31 cellular contexts compared by ENCODE assay signal in genomic region chr20:54088430-54088829, GRCh38. TPM values are rescaled to one million over a fixed set of nuclear protein-coding genes. Genes with fewer than 3 reads are reported as not detected.
"Had no signal": no experiment of that assay in that cellular context is flagged by ENCODE, and none has a peak within 500 bp of the region (broad histone marks: within the 10 kb centered on the region; RNA-seq: fewer than 3 reads in every experiment).

No MANE protein-coding gene starts in this region.

- H3K9me3 ChIP-seq: adrenal gland, colonic mucosa, gastrocnemius medialis, right atrium auricular region, testis, transverse colon had no signal

- H3K36me3 Mint-ChIP-seq: activated naive CD8-positive, alpha-beta T cell treated with anti-CD3 and anti-CD28 coated beads for 36 hours; brain; natural killer cell treated with Interleukin-12 subunit alpha and Interleukin-12 subunit beta and Interleukin-15 and Interleukin-18, amount 100 ng/mL, for 72 hours had no signal

- H3K4me3 ChIP-seq: adrenal gland, cardiac muscle cell, colonic mucosa, gastrocnemius medialis, hepatocyte, right atrium auricular region, testis, transverse colon had no signal

- H3K4me1 ChIP-seq: adrenal gland, colonic mucosa, gastrocnemius medialis, right atrium auricular region, testis had no signal

- H3K27ac Mint-ChIP-seq: activated naive CD8-positive, alpha-beta T cell treated with anti-CD3 and anti-CD28 coated beads for 36 hours; brain; effector memory CD8-positive, alpha-beta T cell; natural killer cell treated with Interleukin-12 subunit alpha and Interleukin-12 subunit beta and Interleukin-15 and Interleukin-18, amount 100 ng/mL, for 72 hours; T-helper 1 cell treated with Interleukin-12 subunit alpha and Interleukin-12 subunit beta and Interleukin-4 antibody, amounts not matched to agents 30 μg/mL and 1 μg/mL, for 36 hours had no signal

- H2AFZ ChIP-seq: hepatocyte had no signal

- H3K36me3 ChIP-seq: adrenal gland, cardiac muscle cell, colonic mucosa, gastrocnemius medialis, right atrium auricular region, transverse colon had no signal

- DNase-seq: activated CD4-positive, alpha-beta T cell treated with anti-CD3 and anti-CD28 coated beads for 4 hours; activated CD4-positive, alpha-beta T cell treated with anti-CD3 and anti-CD28 coated beads, Interleukin-2, amount 50 U/mL, for 4 hours; activated CD8-positive, alpha-beta memory T cell treated with anti-CD3 and anti-CD28 coated beads for 24 hours; activated effector memory CD4-positive, alpha-beta T cell treated with Interleukin-2 at 50 U/mL for 16 hours; activated naive CD4-positive, alpha-beta T cell treated with Interleukin-2 at 50 U/mL for 16 hours; activated naive CD8-positive, alpha-beta T cell treated with anti-CD3 and anti-CD28 coated beads for 36 hours; adrenal gland; aorta; cerebellar nuclear complex; colonic mucosa; effector memory CD8-positive, alpha-beta T cell; erythroblast; gastrocnemius medialis; glutamatergic neuron; kidney; stimulated activated CD4-positive, alpha-beta T cell treated with anti-CD3 and anti-CD28 coated beads, Interleukin-15, amount 100 ng/mL, for 24 hours; stimulated activated CD4-positive, alpha-beta T cell treated with anti-CD3 and anti-CD28 coated beads, Interleukin-2, amount 100 ng/mL, for 24 hours; stimulated activated naive CD4-positive, alpha-beta T cell; T-helper 9 cell; testis; transverse colon had no signal

- H3K27me3 ChIP-seq: adrenal gland, cardiac muscle cell, colonic mucosa, gastrocnemius medialis, hepatocyte, right atrium auricular region, testis, transverse colon had no signal

- H3K27ac ChIP-seq: adrenal gland, cardiac muscle cell, colonic mucosa, gastrocnemius medialis, hepatocyte, right atrium auricular region, testis, transverse colon, VCaP had no signal

- FAIRE-seq: kidney, TTC549 had no signal

- H3K79me2 ChIP-seq: hepatocyte had no signal

- H3K4me3 Mint-ChIP-seq: activated naive CD8-positive, alpha-beta T cell treated with anti-CD3 and anti-CD28 coated beads for 36 hours; brain; effector memory CD8-positive, alpha-beta T cell; natural killer cell treated with Interleukin-12 subunit alpha and Interleukin-12 subunit beta and Interleukin-15 and Interleukin-18, amount 100 ng/mL, for 72 hours; T-helper 1 cell treated with Interleukin-12 subunit alpha and Interleukin-12 subunit beta and Interleukin-4 antibody, amounts not matched to agents 30 μg/mL and 1 μg/mL, for 36 hours had no signal

- H3K27me3 Mint-ChIP-seq: activated naive CD8-positive, alpha-beta T cell treated with anti-CD3 and anti-CD28 coated beads for 36 hours had no signal

- H3K4me2 ChIP-seq: hepatocyte had no signal

- H3K9me3 Mint-ChIP-seq: activated naive CD8-positive, alpha-beta T cell treated with anti-CD3 and anti-CD28 coated beads for 36 hours; brain; effector memory CD8-positive, alpha-beta T cell; natural killer cell treated with Interleukin-12 subunit alpha and Interleukin-12 subunit beta and Interleukin-15 and Interleukin-18, amount 100 ng/mL, for 72 hours; T-helper 1 cell treated with Interleukin-12 subunit alpha and Interleukin-12 subunit beta and Interleukin-4 antibody, amounts not matched to agents 30 μg/mL and 1 μg/mL, for 36 hours had no signal

RNA-seq across cellular contexts. Expression of gene BCAS1, which starts 18.0 kb away (rescaled TPM):
- total RNA-seq: cardiac muscle cell, dermis microvascular lymphatic vessel endothelial cell, pulmonary artery endothelial cell, right atrium auricular region had no signal
- polyA plus RNA-seq: cardiac muscle cell had no signal
